Comparison of ENCODE assay signal across 7 cellular contexts in genomic region chr19:14149509-14149994, GRCh38. TPM values are rescaled to one million over a fixed set of nuclear protein-coding genes. Genes with fewer than 3 reads are reported as not detected.
A peak's percentile ranks its signal among the peaks of the same experiment; 100 is the strongest.
DNase-seq lines count a peak whose midpoint lies in the region; ATAC-seq, FAIRE-seq and TF ChIP-seq lines count a peak whose summit lies in the region.

No MANE protein-coding gene starts in this region.

- no peak for FAIRE-seq in astrocyte (lab: Jason Lieb, UNC)

- H3K36me3 Mint-ChIP-seq in T-helper 17 cell (ENCODE audit: low read depth) (no peaks in the 10 kb centered on the region), astrocyte (ENCODE audit: low read depth, unreplicated experiment) (peaks cover 5% of the 10 kb centered on the region)

- H3K4me1 Mint-ChIP-seq in T-helper 17 cell (peaks cover 36% of the 10 kb centered on the region), astrocyte (ENCODE audit: low read depth, unreplicated experiment) (peaks cover 22% of the 10 kb centered on the region)

- H3K4me3 Mint-ChIP-seq in T-helper 17 cell = peak overlapping the region; percentile 91
- no peak overlapping the region for H3K4me3 Mint-ChIP-seq in astrocyte (ENCODE audit: unreplicated experiment)

- H3K9me3 ChIP-seq in T-helper 17 cell (ENCODE audit: control insufficient read depth, low read length, poor library complexity, severe bottlenecking) = no peaks in the 10 kb centered on the region
- H3K9me3 ChIP-seq in astrocyte (ENCODE audit: insufficient read depth, low read depth, low read length) = no peaks in the 10 kb centered on the region

- no peaks in the 10 kb centered on the region for H3K27me3 Mint-ChIP-seq in T-helper 17 cell
- no peaks in the 10 kb centered on the region for H3K27me3 Mint-ChIP-seq in astrocyte (ENCODE audit: low read depth, unreplicated experiment)

- peak overlapping the region; percentile 20 for H2AFZ ChIP-seq in astrocyte (ENCODE audit: low read depth, low read length)

- H3K4me1 ChIP-seq in astrocyte (ENCODE audit: insufficient read depth, low read length) = peaks cover 10% of the 10 kb centered on the region

- H3K79me2 ChIP-seq in astrocyte (ENCODE audit: insufficient read depth, low read length) = peaks cover 9% of the 10 kb centered on the region

- no peaks in the 10 kb centered on the region for H3K27me3 ChIP-seq in astrocyte (ENCODE audit: insufficient read depth, low read length)

- H3K27ac Mint-ChIP-seq in T-helper 17 cell = peak overlapping the region; percentile 96
- H3K27ac Mint-ChIP-seq in astrocyte (ENCODE audit: unreplicated experiment) = no peak overlapping the region

- H3K4me3 ChIP-seq in astrocyte (ENCODE audit: insufficient read depth, low read depth, low read length) = no peak overlapping the region

- TF ChIP-seq CTCF in astrocyte (IDR thresholded peaks at IDR 0.05; ENCODE audit: insufficient read depth, low read depth, low read length) = no peak

- ATAC-seq in T-helper 17 cell = peak; percentile 88
- ATAC-seq in HG03045 (IDR thresholded peaks at IDR 0.05; ENCODE audit: unreplicated experiment) = no peak

- peak overlapping the region; percentile 64 for H3K4me2 ChIP-seq in astrocyte (ENCODE audit: low read length)

- H3K9ac ChIP-seq in astrocyte (ENCODE audit: low read length) = peak overlapping the region; percentile 43

- no peaks in the 10 kb centered on the region for H3K9me3 Mint-ChIP-seq in astrocyte (ENCODE audit: unreplicated experiment)

- no peaks in the 10 kb centered on the region for H3K36me3 ChIP-seq in astrocyte (ENCODE audit: insufficient read depth, low read length)

- DNase-seq in T-helper 17 cell (peak; percentile 32 to 51 (median 38)), astrocyte (ENCODE audit: low read depth) (no peak), inferior parietal cortex (ENCODE audit: extremely low spot score) (peak; percentile 48), SIG-M5 (lab: John Stamatoyannopoulos, UW) (no peak), NCI-H146 treated with DMSO at 0.1 percent for 48 hours (lab: John Stamatoyannopoulos, UW; ENCODE audit: unreplicated experiment) (no peak)
- DNase-seq in stimulated activated CD8-positive, alpha-beta memory T cell treated with anti-CD3 and anti-CD28 coated beads, Interleukin-12 subunit alpha, Interleukin-12 subunit beta, amount 100 ng/mL, for 1 hour (ENCODE audit: low read depth) = peak; percentile 28

- peaks cover 31% of the 10 kb centered on the region for H4K20me1 ChIP-seq in astrocyte (ENCODE audit: insufficient read depth, low read length)

- H3K27ac ChIP-seq in astrocyte (ENCODE audit: low read depth, low read length) = no peak overlapping the region

RNA-seq across cellular contexts. Expression of gene ASF1B, which starts 13.2 kb away (rescaled TPM):
- total RNA-seq in T-helper 17 cell = 1 to 10 TPM; 1.5 to 1.9 TPM
- 1.1 and 1.9 TPM in 2 replicates for total RNA-seq in astrocyte

RNA-seq across cellular contexts. Expression of gene PRKACA, which starts 32.0 kb away (rescaled TPM):
- total RNA-seq in T-helper 17 cell = 10 to 100 TPM; 35.2 to 38.5 TPM
- 80.5 and 82.6 TPM in 2 replicates for total RNA-seq in astrocyte

RNA-seq across cellular contexts. Expression of gene ADGRL1, which starts 56.4 kb away (rescaled TPM):
- 10 to 100 TPM; 14.9 to 30.8 TPM for total RNA-seq in T-helper 17 cell
- 40.9 and 48.9 TPM in 2 replicates for total RNA-seq in astrocyte

RNA-seq across cellular contexts. Expression of gene SAMD1, which starts 59.0 kb away (rescaled TPM):
- total RNA-seq in T-helper 17 cell (10 to 100 TPM; 24.8 to 25.3 TPM), astrocyte (36.8 and 41.7 TPM in 2 replicates)

Comparison
In these comparisons a context has a peak if more than half of its experiments do, and no peak if none do; other contexts are left out.
1. DNase-seq: peak in T-helper 17 cell (3 of 3), inferior parietal cortex (single experiment) and stimulated activated CD8-positive, alpha-beta memory T cell treated with anti-CD3 and anti-CD28 coated beads, Interleukin-12 subunit alpha, Interleukin-12 subunit beta, amount 100 ng/mL, for 1 hour (single experiment); none in astrocyte (single experiment), SIG-M5 (single experiment) and NCI-H146 treated with DMSO at 0.1 percent for 48 hours (single experiment).